Comparison of ENCODE assay signal across 1 cellular context in the genomic region with DNA sequence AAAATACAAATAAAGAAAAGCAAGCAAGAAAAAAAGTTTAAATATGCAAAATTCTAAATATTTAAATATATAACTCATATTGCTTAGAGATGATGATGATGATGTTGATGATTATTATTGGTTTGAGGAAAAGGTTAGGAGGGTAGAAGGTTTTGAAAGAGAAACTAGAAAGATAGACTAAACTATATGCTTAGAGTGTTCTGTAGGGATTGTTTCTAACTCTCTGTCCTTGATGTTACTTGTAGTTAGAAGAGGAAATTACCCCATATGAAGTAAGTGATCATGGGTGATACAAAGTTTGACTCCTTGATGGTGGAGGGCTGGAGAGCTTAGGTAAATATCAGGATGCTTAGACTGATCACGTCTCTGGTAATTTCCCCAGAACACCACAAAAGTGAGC.
TF ChIP-seq lines count a peak whose summit lies in the region.

No MANE protein-coding gene starts in this region.

TF ChIP-seq in GM12878, 131 proteins besides CTCF, POLR2A, EP300 and RAD21 (continued from another document):
- TF ChIP-seq IKZF1 (conservative IDR thresholded peaks at IDR 0.05) (no peak), CHD1 (IDR thresholded peaks at IDR 0.05; ENCODE audit: low read depth, low read length) (no peak)
- TF ChIP-seq, protein P1, sequence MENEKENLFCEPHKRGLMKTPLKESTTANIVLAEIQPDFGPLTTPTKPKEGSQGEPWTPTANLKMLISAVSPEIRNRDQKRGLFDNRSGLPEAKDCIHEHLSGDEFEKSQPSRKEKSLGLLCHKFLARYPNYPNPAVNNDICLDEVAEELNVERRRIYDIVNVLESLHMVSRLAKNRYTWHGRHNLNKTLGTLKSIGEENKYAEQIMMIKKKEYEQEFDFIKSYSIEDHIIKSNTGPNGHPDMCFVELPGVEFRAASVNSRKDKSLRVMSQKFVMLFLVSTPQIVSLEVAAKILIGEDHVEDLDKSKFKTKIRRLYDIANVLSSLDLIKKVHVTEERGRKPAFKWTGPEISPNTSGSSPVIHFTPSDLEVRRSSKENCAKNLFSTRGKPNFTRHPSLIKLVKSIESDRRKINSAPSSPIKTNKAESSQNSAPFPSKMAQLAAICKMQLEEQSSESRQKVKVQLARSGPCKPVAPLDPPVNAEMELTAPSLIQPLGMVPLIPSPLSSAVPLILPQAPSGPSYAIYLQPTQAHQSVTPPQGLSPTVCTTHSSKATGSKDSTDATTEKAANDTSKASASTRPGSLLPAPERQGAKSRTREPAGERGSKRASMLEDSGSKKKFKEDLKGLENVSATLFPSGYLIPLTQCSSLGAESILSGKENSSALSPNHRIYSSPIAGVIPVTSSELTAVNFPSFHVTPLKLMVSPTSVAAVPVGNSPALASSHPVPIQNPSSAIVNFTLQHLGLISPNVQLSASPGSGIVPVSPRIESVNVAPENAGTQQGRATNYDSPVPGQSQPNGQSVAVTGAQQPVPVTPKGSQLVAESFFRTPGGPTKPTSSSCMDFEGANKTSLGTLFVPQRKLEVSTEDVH (IDR thresholded peaks at IDR 0.05; ENCODE audit: low read depth, partially characterized antibody): no peak
